In the genomic region with DNA sequence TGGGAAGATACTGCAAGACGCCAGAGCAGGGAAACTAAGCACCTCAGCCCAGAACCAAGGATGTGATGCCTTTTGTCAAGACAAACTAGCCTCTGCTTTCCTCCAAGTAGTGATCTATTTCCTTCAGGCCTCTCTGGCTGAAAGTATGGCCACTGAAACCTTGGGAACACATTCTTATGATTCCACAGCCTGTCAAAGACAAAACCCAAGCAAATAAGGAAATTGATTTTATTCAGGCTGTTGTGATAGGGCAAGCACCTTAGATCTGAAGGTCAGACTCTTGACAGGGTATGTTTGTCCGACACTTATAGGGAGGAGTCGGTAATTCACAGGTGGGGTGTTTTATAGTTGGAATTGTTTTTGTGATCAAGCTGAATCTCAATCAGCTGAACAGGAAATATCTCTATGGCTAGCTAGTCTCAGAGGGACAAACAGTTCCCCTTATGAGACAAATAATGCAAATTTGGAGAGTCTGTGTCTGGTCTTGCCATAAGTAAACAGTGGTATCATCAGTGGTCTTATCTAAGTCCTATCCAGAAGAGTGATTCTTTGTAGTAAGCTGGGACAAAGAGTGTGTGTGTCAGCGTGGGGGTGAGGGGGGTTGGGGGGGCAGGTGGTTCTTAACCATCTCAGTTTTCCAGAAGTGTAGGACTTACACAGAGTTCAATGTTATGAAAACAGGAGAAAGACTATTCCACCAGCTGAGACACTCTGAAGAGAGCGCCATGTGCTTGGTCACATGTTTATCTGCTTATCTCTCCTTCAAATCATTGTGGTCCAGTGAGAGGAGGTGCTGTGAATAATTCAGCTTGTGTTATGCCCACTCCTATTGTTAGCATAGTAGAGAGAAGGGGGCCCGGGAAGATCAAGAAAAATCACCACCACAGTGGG, we compare ENCODE assay signal across 1 cellular context.
TF ChIP-seq lines count a peak whose summit lies in the region.

No MANE protein-coding gene starts in this region.

TF ChIP-seq in GM23338, 12 proteins besides CTCF, POLR2A, EP300 and RAD21 (continued from another document):
- TF ChIP-seq, protein P1, sequence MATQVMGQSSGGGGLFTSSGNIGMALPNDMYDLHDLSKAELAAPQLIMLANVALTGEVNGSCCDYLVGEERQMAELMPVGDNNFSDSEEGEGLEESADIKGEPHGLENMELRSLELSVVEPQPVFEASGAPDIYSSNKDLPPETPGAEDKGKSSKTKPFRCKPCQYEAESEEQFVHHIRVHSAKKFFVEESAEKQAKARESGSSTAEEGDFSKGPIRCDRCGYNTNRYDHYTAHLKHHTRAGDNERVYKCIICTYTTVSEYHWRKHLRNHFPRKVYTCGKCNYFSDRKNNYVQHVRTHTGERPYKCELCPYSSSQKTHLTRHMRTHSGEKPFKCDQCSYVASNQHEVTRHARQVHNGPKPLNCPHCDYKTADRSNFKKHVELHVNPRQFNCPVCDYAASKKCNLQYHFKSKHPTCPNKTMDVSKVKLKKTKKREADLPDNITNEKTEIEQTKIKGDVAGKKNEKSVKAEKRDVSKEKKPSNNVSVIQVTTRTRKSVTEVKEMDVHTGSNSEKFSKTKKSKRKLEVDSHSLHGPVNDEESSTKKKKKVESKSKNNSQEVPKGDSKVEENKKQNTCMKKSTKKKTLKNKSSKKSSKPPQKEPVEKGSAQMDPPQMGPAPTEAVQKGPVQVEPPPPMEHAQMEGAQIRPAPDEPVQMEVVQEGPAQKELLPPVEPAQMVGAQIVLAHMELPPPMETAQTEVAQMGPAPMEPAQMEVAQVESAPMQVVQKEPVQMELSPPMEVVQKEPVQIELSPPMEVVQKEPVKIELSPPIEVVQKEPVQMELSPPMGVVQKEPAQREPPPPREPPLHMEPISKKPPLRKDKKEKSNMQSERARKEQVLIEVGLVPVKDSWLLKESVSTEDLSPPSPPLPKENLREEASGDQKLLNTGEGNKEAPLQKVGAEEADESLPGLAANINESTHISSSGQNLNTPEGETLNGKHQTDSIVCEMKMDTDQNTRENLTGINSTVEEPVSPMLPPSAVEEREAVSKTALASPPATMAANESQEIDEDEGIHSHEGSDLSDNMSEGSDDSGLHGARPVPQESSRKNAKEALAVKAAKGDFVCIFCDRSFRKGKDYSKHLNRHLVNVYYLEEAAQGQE (IDR thresholded peaks at IDR 0.05; ENCODE audit: unreplicated experiment), result no peak
